In genomic region chrX:130171446-130172126, GRCh38 we compare ENCODE assay signal across 8 cellular contexts. TPM values are rescaled to one million over a fixed set of nuclear protein-coding genes. Genes with fewer than 3 reads are reported as not detected.
DNase-seq lines count a peak whose midpoint lies in the region; ATAC-seq and TF ChIP-seq lines count a peak whose summit lies in the region.

Gene RAB33A (plus strand): TSS chrX:130171962. CDS start chrX:130172063, 101 bp downstream.

- ATAC-seq in HG02943 (IDR thresholded peaks at IDR 0.05; ENCODE audit: low read depth, unreplicated experiment) = peak; percentile 4

- no peaks in the 10 kb centered on the region for H3K9me3 ChIP-seq in ES-I3 (ENCODE audit: control insufficient read depth, insufficient read depth, low read length)
- H3K9me3 ChIP-seq in skeletal muscle tissue (ENCODE audit: control insufficient read depth in 3 of 3, low read length in 3 of 3) = no peaks in the 10 kb centered on the region

- H3K36me3 Mint-ChIP-seq in brain = no peaks in the 10 kb centered on the region

- peak within 1 kb of the TSS; percentile 54 to 67 (median 65) for H3K4me3 ChIP-seq in skeletal muscle tissue (ENCODE audit: low read length in 3 of 3)

- H3K4me1 Mint-ChIP-seq in brain = peaks cover 55% of the 10 kb centered on the region

- peaks cover 0 to 16% (median 0%) of the 10 kb centered on the region in 3 donors for H3K27me3 ChIP-seq in skeletal muscle tissue (ENCODE audit: control insufficient read depth in 3 of 3, insufficient read depth in 3 of 3, low read length in 3 of 3)

- no peak for TF ChIP-seq CTCF in brain (conservative IDR thresholded peaks at IDR 0.05)

- H3K27me3 Mint-ChIP-seq in brain = peaks cover 3% of the 10 kb centered on the region

- peak within 1 kb of the TSS; percentile 55 for H3K27ac ChIP-seq in skeletal muscle tissue (ENCODE audit: low read depth, low read length)

- H3K36me3 ChIP-seq in ES-I3 (ENCODE audit: insufficient read depth, low read length) (no peaks in the 10 kb centered on the region), skeletal muscle tissue (ENCODE audit: control insufficient read depth in 3 of 3, insufficient read depth in 3 of 3, low read length in 3 of 3) (no peaks in the 10 kb centered on the region)

- intact Hi-C loops in T-helper 1 cell treated with Interleukin-12 subunit alpha and Interleukin-12 subunit beta and Interleukin-4 antibody, amounts not matched to agents 30 ng/mL and 1 ng/mL, for 36 hours (cut with micrococcal nuclease) = loop anchor here (2.0 to 5.0 kb wide), 8 partner anchors 51 to 1641 kb away; partner anchors contain the start of genes ENOX2 and RBMX2

- H3K27ac Mint-ChIP-seq in brain = peak within 1 kb of the TSS; percentile 90 to 99 (median 97)

- peaks cover 0 to 4% (median 0%) of the 10 kb centered on the region in 5 experiments for H3K9me3 Mint-ChIP-seq in brain

- H3K4me1 ChIP-seq in ES-I3 (ENCODE audit: insufficient read depth, low read length) (peaks cover 7% of the 10 kb centered on the region; the same call in 1 of the 2 replicates), skeletal muscle tissue (ENCODE audit: control insufficient read depth in 3 of 3, insufficient read depth in 3 of 3, low read length in 3 of 3) (peaks cover 9 to 24% (median 14%) of the 10 kb centered on the region in 3 donors)

- H3K9ac ChIP-seq in ES-I3 (ENCODE audit: low read depth, low read length) (peak within 1 kb of the TSS; percentile 49; the same call in 1 of the 2 replicates), skeletal muscle tissue (ENCODE audit: low read depth in 1 of 3, low read length in 3 of 3) (peak within 1 kb of the TSS in 1 of 3 donors; percentile 45)

- peak within 1 kb of the TSS; percentile 84 to 92 (median 90) for H3K4me3 Mint-ChIP-seq in brain

- DNase-seq in iPS-NIHi7 (ENCODE audit: extremely low spot score) = peak; percentile 64
- DNase-seq in amniotic stem cell (lab: John Stamatoyannopoulos, UW) = no peak
- no peak for DNase-seq in SHP77 (lab: John Stamatoyannopoulos, UW)

RNA-seq across cellular contexts. Expression of gene RAB33A, which starts in this region (rescaled TPM):
- 24.7 and 26.4 TPM in 2 replicates for total RNA-seq in T-helper 1 cell treated with Interleukin-12 subunit alpha and Interleukin-12 subunit beta and Interleukin-4 antibody, amounts not matched to agents 30 ng/mL and 1 ng/mL, for 36 hours
- 31.0 TPM for polyA plus RNA-seq in brain (ENCODE audit: insufficient read depth, low read depth, low replicate concordance)
- total RNA-seq in skeletal muscle tissue = 1.6 TPM

Comparison
In these comparisons a context has a peak if more than half of its experiments do, and no peak if none do; other contexts are left out.
1. RNA of gene RAB33A (total RNA-seq): 24.7 to 26.4 TPM in T-helper 1 cell treated with Interleukin-12 subunit alpha and Interleukin-12 subunit beta and Interleukin-4 antibody, amounts not matched to agents 30 ng/mL and 1 ng/mL, for 36 hours; 1.6 TPM in skeletal muscle tissue (single experiment); every median in the first group is over 10 times any median in the second.